In genomic region chr15:85749261-85750151, GRCh38 we compare ENCODE assay signal across 11 cellular contexts. TPM values are rescaled to one million over a fixed set of nuclear protein-coding genes. Genes with fewer than 3 reads are reported as not detected.
DNase-seq lines count a peak whose midpoint lies in the region; ATAC-seq, FAIRE-seq and TF ChIP-seq lines count a peak whose summit lies in the region.
"Had no signal": no experiment of that assay in that cellular context is flagged by ENCODE, and none has a peak within 500 bp of the region (broad histone marks: within the 10 kb centered on the region; RNA-seq: fewer than 3 reads in every experiment).

No MANE protein-coding gene starts in this region.

- H3K36me3 ChIP-seq in H1 (ENCODE audit: control insufficient read depth in 2 of 4, insufficient read depth in 4 of 4, low read length in 3 of 4), result peaks cover 3 to 28% (median 11%) of the 10 kb centered on the region in 4 experiments; a peak in 5 of 8 replicates
- H3K36me3 ChIP-seq in muscle layer of colon (ENCODE audit: insufficient read depth, low read length), result peaks cover 36% of the 10 kb centered on the region
- peaks cover 29% of the 10 kb centered on the region for H3K36me3 ChIP-seq in thoracic aorta

- H2BK5ac ChIP-seq in H1 (ENCODE audit: low read depth, low read length), result no peak overlapping the region

- no peak overlapping the region for H4K5ac ChIP-seq in H1 (ENCODE audit: insufficient read length, low read depth, low read length)

- H3K9ac ChIP-seq in H1 (replicated peaks in 1 of 4; ENCODE audit: extremely low read depth in 1 of 4, low read depth in 3 of 4, low read length in 3 of 4) (no peak overlapping the region), muscle layer of colon (ENCODE audit: low read length) (no peak overlapping the region)

- H3K27ac Mint-ChIP-seq in activated CD4-positive, alpha-beta T cell treated with anti-CD3 and anti-CD28 coated beads for 36 hours, result peak overlapping the region; percentile 44
- H3K27ac Mint-ChIP-seq in activated CD4-positive, alpha-beta T cell treated with anti-CD3 and anti-CD28 coated beads, Interleukin-2, amount 10 ng/mL, durations not matched to agents 24 days and 14 days, result no peak overlapping the region

- H2AFZ ChIP-seq in H1 (ENCODE audit: low read length), result no peak overlapping the region
- H2AFZ ChIP-seq: PC-9 had no signal

- no peak overlapping the region for H3K23ac ChIP-seq in H1 (ENCODE audit: insufficient read length)

- DNase-seq in activated CD4-positive, alpha-beta T cell treated with anti-CD3 and anti-CD28 coated beads for 36 hours, result peak; percentile 3
- DNase-seq in activated CD4-positive, alpha-beta T cell treated with anti-CD3 and anti-CD28 coated beads, Interleukin-2, amount 10 ng/mL, durations not matched to agents 24 days and 14 days, result no peak
- peak in 1 of 2 experiments; percentile 48 for DNase-seq in H1 (ENCODE audit: low read depth in 1 of 2, low spot score in 2 of 2)
- DNase-seq in thoracic aorta (ENCODE audit: low spot score), result no peak
- DNase-seq in T-helper 2 cell, result no peak
- DNase-seq: PC-9 had no signal

- H2BK20ac ChIP-seq in H1 (ENCODE audit: low read length), result no peak overlapping the region

- H3K4me1 Mint-ChIP-seq in activated CD4-positive, alpha-beta T cell treated with anti-CD3 and anti-CD28 coated beads for 36 hours, result peaks cover 26% of the 10 kb centered on the region
- H3K4me1 Mint-ChIP-seq in activated CD4-positive, alpha-beta T cell treated with anti-CD3 and anti-CD28 coated beads, Interleukin-2, amount 10 ng/mL, durations not matched to agents 24 days and 14 days, result peaks cover 3% of the 10 kb centered on the region

- H3K27me3 ChIP-seq in H1 (replicated peaks in 1 of 4; ENCODE audit: control insufficient read depth in 3 of 4, extremely low read depth in 1 of 4, insufficient read depth in 3 of 4, low read length in 3 of 4) (no peaks in the 10 kb centered on the region), muscle layer of colon (ENCODE audit: control insufficient read depth in 1 of 2, insufficient read depth in 2 of 2, low read length in 2 of 2) (no peaks in the 10 kb centered on the region), thoracic aorta (replicated peaks; ENCODE audit: insufficient read depth) (no peaks in the 10 kb centered on the region)

- no peak overlapping the region for H2BK120ac ChIP-seq in H1 (replicated peaks; ENCODE audit: low read depth, low read length)

- no peak overlapping the region for H2AK5ac ChIP-seq in H1 (ENCODE audit: low read depth, low read length)

- H3K79me1 ChIP-seq in H1 (ENCODE audit: low read depth, low read length), result no peaks in the 10 kb centered on the region; the same call in 1 of the 2 replicates

- FAIRE-seq in H1 (lab: Jason Lieb, UNC), result no peak
- FAIRE-seq: A204.1 had no signal

- H2BK12ac ChIP-seq in H1 (ENCODE audit: low read depth, low read length), result no peak overlapping the region

- no peak for TF ChIP-seq CTCF in H1 (IDR thresholded peaks at IDR 0.05; ENCODE audit: control extremely low read depth in 1 of 3, insufficient read depth in 1 of 3, low read depth in 1 of 3, low read length in 3 of 3)
- TF ChIP-seq CTCF in thoracic aorta (IDR thresholded peaks at IDR 0.05), result no peak

- no peak overlapping the region for H3K56ac ChIP-seq in H1 (replicated peaks; ENCODE audit: insufficient read length, low read depth, low read length)

- H3K9me3 ChIP-seq in H1 (ENCODE audit: insufficient read depth in 2 of 2, low read depth in 1 of 2, low read length in 1 of 2) (no peaks in the 10 kb centered on the region), muscle layer of colon (ENCODE audit: low read length) (no peaks in the 10 kb centered on the region), thoracic aorta (no peaks in the 10 kb centered on the region)

- H4K8ac ChIP-seq in H1 (ENCODE audit: extremely low read depth, insufficient read depth, low read length), result no peak overlapping the region

- no peaks in the 10 kb centered on the region for H3K79me2 ChIP-seq in H1 (ENCODE audit: control insufficient read depth in 1 of 2, insufficient read depth in 2 of 2, low read length in 2 of 2)

- H3K4me1 ChIP-seq in H1 (replicated peaks in 1 of 4; ENCODE audit: control insufficient read depth in 3 of 4, insufficient read depth in 4 of 4, low read length in 3 of 4) (peaks cover 6 to 45% (median 33%) of the 10 kb centered on the region in 4 experiments), muscle layer of colon (ENCODE audit: insufficient read depth, low read length) (peaks cover 23% of the 10 kb centered on the region), thoracic aorta (ENCODE audit: control insufficient read depth in 1 of 2, low read depth in 2 of 2) (peaks cover 0 to 34% of the 10 kb centered on the region in 2 donors)

- POLR2A ChIA-PET in activated CD4-positive, alpha-beta T cell treated with anti-CD3 and anti-CD28 coated beads for 36 hours (lab: Charles Lee), result interaction anchor here (1.1 kb wide), 1 partner anchor 36 kb away, joined by 6 read pairs; no protein-coding TSS in a partner anchor
- POLR2A ChIA-PET in H1 (lab: Charles Lee; ENCODE audit: partially characterized antibody), result interaction anchor here (1.0 to 3.7 kb wide), 4 partner anchors 9 to 17 kb away, joined by 4 to 22 read pairs (median 4); no protein-coding TSS in a partner anchor

- no peak overlapping the region for H3K4me2 ChIP-seq in H1 (ENCODE audit: insufficient read depth in 1 of 2, low read depth in 2 of 2, low read length in 2 of 2)
- H3K4me2 ChIP-seq: PC-9 had no signal

- H3K27ac ChIP-seq in H1 (ENCODE audit: low read depth, low read length) (no peak overlapping the region), muscle layer of colon (ENCODE audit: low read depth, low read length) (peak overlapping the region; percentile 28), thoracic aorta (peak overlapping the region; percentile 46 to 56)
- H3K27ac ChIP-seq: PC-9 had no signal

- no peak overlapping the region for H3K4ac ChIP-seq in H1 (replicated peaks; ENCODE audit: insufficient read length, low read depth, low read length)

- WGBS in H1 (ENCODE audit: extremely low coverage in 1 of 2, insufficient coverage in 1 of 2, insufficient read length in 1 of 2, insufficient replicate concordance in 2 of 2, low coverage in 1 of 2, low lambda C conversion rate in 2 of 2, missing lambda C conversion rate in 1 of 2), 2 experiments, result 86% methylated on average over 21 of the region's 21 CpGs; no CpG with 5 or more reads in 1 of the 2 experiments

- no peak overlapping the region for H3K14ac ChIP-seq in H1 (ENCODE audit: insufficient read length)

- TF ChIP-seq POLR2A in H1 (IDR thresholded peaks at IDR 0.05; ENCODE audit: control extremely low read depth in 1 of 2, low read depth in 2 of 2, low read length in 2 of 2), result no peak

- H3K18ac ChIP-seq in H1 (ENCODE audit: extremely low read depth, low read length), result peak overlapping the region; percentile 60

- H3K36me3 Mint-ChIP-seq in activated CD4-positive, alpha-beta T cell treated with anti-CD3 and anti-CD28 coated beads for 36 hours (ENCODE audit: low read depth), result peaks cover 18% of the 10 kb centered on the region
- peaks cover 23% of the 10 kb centered on the region for H3K36me3 Mint-ChIP-seq in activated CD4-positive, alpha-beta T cell treated with anti-CD3 and anti-CD28 coated beads, Interleukin-2, amount 10 ng/mL, durations not matched to agents 24 days and 14 days (ENCODE audit: low read depth)

- H4K20me1 ChIP-seq in H1 (replicated peaks in 1 of 2; ENCODE audit: control insufficient read depth in 1 of 2, insufficient read depth in 2 of 2, low read length in 2 of 2), result peaks cover 0 to 2% of the 10 kb centered on the region in 2 experiments

- no peaks in the 10 kb centered on the region for H3K27me3 Mint-ChIP-seq in activated CD4-positive, alpha-beta T cell treated with anti-CD3 and anti-CD28 coated beads for 36 hours
- H3K27me3 Mint-ChIP-seq in activated CD4-positive, alpha-beta T cell treated with anti-CD3 and anti-CD28 coated beads, Interleukin-2, amount 10 ng/mL, durations not matched to agents 24 days and 14 days, result no peaks in the 10 kb centered on the region
- H3K27me3 Mint-ChIP-seq: IgD-negative memory B cell had no signal

- TF ChIP-seq EP300 in H1 (IDR thresholded peaks at IDR 0.05; ENCODE audit: borderline replicate concordance in 1 of 2, low read depth in 2 of 2, low read length in 2 of 2), result no peak

- ATAC-seq in activated CD4-positive, alpha-beta T cell treated with anti-CD3 and anti-CD28 coated beads for 36 hours, result no peak
- ATAC-seq in thoracic aorta (ENCODE audit: insufficient number of reproducible peaks, low FRiP score, low read depth) (no peak), GM19395 (IDR thresholded peaks at IDR 0.05; ENCODE audit: unreplicated experiment) (no peak), GM21717 (IDR thresholded peaks at IDR 0.05; ENCODE audit: unreplicated experiment) (no peak)

- CTCF ChIA-PET in activated CD4-positive, alpha-beta T cell treated with anti-CD3 and anti-CD28 coated beads for 36 hours (lab: Charles Lee), result interaction anchor here (0.6 to 1.0 kb wide), 3 partner anchors 32 to 705 kb away, joined by 3 read pairs; no protein-coding TSS in a partner anchor
- CTCF ChIA-PET in H1 (lab: Charles Lee; ENCODE audit: partially characterized antibody), result interaction anchor here (0.5 to 4.8 kb wide), 14 partner anchors 8 to 440 kb away, joined by 3 to 20 read pairs (median 6); no protein-coding TSS in a partner anchor

- TF ChIP-seq RAD21 in H1 (IDR thresholded peaks at IDR 0.05 in 1 of 2, conservative IDR thresholded peaks at IDR 0.05 in 1 of 2; ENCODE audit: low read depth in 2 of 2, low read length in 2 of 2), result no peak

- H4K91ac ChIP-seq in H1 (replicated peaks; ENCODE audit: insufficient read length, low read length), result no peak overlapping the region

- H2BK15ac ChIP-seq in H1 (ENCODE audit: low read length), result no peak overlapping the region

- peaks cover 2% of the 10 kb centered on the region; the same call in 1 of the 2 replicates for H3K23me2 ChIP-seq in H1 (ENCODE audit: low read depth, low read length)

- H3K9me3 Mint-ChIP-seq in activated CD4-positive, alpha-beta T cell treated with anti-CD3 and anti-CD28 coated beads for 36 hours (ENCODE audit: low read depth), result no peaks in the 10 kb centered on the region
- no peaks in the 10 kb centered on the region for H3K9me3 Mint-ChIP-seq in activated CD4-positive, alpha-beta T cell treated with anti-CD3 and anti-CD28 coated beads, Interleukin-2, amount 10 ng/mL, durations not matched to agents 24 days and 14 days
- H3K9me3 Mint-ChIP-seq: IgD-negative memory B cell had no signal

- no peak overlapping the region for H3K4me3 Mint-ChIP-seq in activated CD4-positive, alpha-beta T cell treated with anti-CD3 and anti-CD28 coated beads for 36 hours
- no peak overlapping the region for H3K4me3 Mint-ChIP-seq in activated CD4-positive, alpha-beta T cell treated with anti-CD3 and anti-CD28 coated beads, Interleukin-2, amount 10 ng/mL, durations not matched to agents 24 days and 14 days

- H3K4me3 ChIP-seq in H1 (ENCODE audit: extremely low read depth in 1 of 4, insufficient read depth in 2 of 4, low read depth in 3 of 4, low read length in 4 of 4) (no peak overlapping the region), muscle layer of colon (ENCODE audit: low read depth in 1 of 2, low read length in 2 of 2) (no peak overlapping the region), thoracic aorta (peak overlapping the region; percentile 60)
- H3K4me3 ChIP-seq: PC-9 had no signal

- intact Hi-C loops in activated CD4-positive, alpha-beta T cell treated with anti-CD3 and anti-CD28 coated beads for 36 hours (cut with DNase I, micrococcal nuclease), result no loop called here
- intact Hi-C loops in activated CD4-positive, alpha-beta T cell treated with anti-CD3 and anti-CD28 coated beads, Interleukin-2, amount 10 ng/mL, durations not matched to agents 24 days and 14 days (cut with micrococcal nuclease), result no loop called here

RNA-seq across cellular contexts. Expression of gene KLHL25, which starts 45.2 kb away (rescaled TPM):
- total RNA-seq in activated CD4-positive, alpha-beta T cell treated with anti-CD3 and anti-CD28 coated beads for 36 hours, result 1 to 10 TPM; 4.9 to 5.2 TPM
- 9.0 and 9.8 TPM in 2 replicates for total RNA-seq in activated CD4-positive, alpha-beta T cell treated with anti-CD3 and anti-CD28 coated beads, Interleukin-2, amount 10 ng/mL, durations not matched to agents 24 days and 14 days
- total RNA-seq in H1 (2021; fragmentation: NEBNext Ultra II Directional; extraction: Animal tissue kit (Norgen Biotek cat#: 25700)), result 16.5 and 17.1 TPM in 2 replicates
- 22.0 and 28.6 TPM in 2 replicates for polyA plus RNA-seq in H1 (2011; rRNA removed)
- polyA plus RNA-seq in H1 (2011; cell fraction: cytosol; rRNA removed), result 19.5 TPM
- polyA plus RNA-seq in H1 (2011; cell fraction: nucleus; rRNA removed), result 35.3 TPM
- 10.2 to 16.3 TPM (median 14.4 TPM) in 4 replicates for polyA plus RNA-seq in H1 (2012, experiment 1 of 2)
- 13.3 TPM for polyA plus RNA-seq in H1 (2012, experiment 2 of 2)
- 7.5 TPM for polyA plus RNA-seq in H1 (2013, experiment 1 of 2)
- 6.3 TPM for polyA plus RNA-seq in H1 (2013, experiment 2 of 2)
- polyA minus RNA-seq in H1 (2011; rRNA and poly(A)+ RNA removed), result 17.1 and 19.3 TPM in 2 replicates
- polyA minus RNA-seq in H1 (2011; cell fraction: cytosol; rRNA and poly(A)+ RNA removed), result 14.2 TPM
- 28.4 TPM for polyA minus RNA-seq in H1 (2011; cell fraction: nucleus; rRNA and poly(A)+ RNA removed)
- 10 to 100 TPM; 15.0 to 18.1 TPM for total RNA-seq in thoracic aorta
